Comparison of ENCODE assay signal across 23 cellular contexts in genomic region chr12:60529261-60529660, GRCh38.
"Had no signal": no experiment of that assay in that cellular context is flagged by ENCODE, and none has a peak within 500 bp of the region (broad histone marks: within the 10 kb centered on the region; RNA-seq: fewer than 3 reads in every experiment).

No MANE protein-coding gene starts in this region.

- H3K27ac ChIP-seq: colonic mucosa, coronary artery, dorsolateral prefrontal cortex, epithelial cell of prostate, esophagus squamous epithelium, foreskin keratinocyte, gastrocnemius medialis, gastroesophageal sphincter, heart left ventricle, heart right ventricle had no signal

- H3K36me3 ChIP-seq: colonic mucosa, esophagus squamous epithelium, gastrocnemius medialis, gastroesophageal sphincter, heart left ventricle, heart right ventricle had no signal

- H3K4me1 ChIP-seq: colonic mucosa, esophagus squamous epithelium, foreskin keratinocyte, gastrocnemius medialis, gastroesophageal sphincter, heart left ventricle, heart right ventricle had no signal

- ATAC-seq: effector memory CD8-positive, alpha-beta T cell; esophagus mucosa; foreskin keratinocyte; gastrocnemius medialis; gastroesophageal sphincter; heart left ventricle had no signal

- H3K4me3 ChIP-seq: colonic mucosa, coronary artery, dorsolateral prefrontal cortex, esophagus squamous epithelium, gastrocnemius medialis, gastroesophageal sphincter, heart left ventricle, heart right ventricle had no signal

- H3K9me3 ChIP-seq: colonic mucosa, esophagus squamous epithelium, gastrocnemius medialis, gastroesophageal sphincter had no signal

- H3K27me3 ChIP-seq: colonic mucosa, dorsolateral prefrontal cortex, esophagus squamous epithelium, foreskin keratinocyte, gastrocnemius medialis, gastroesophageal sphincter, heart left ventricle, heart right ventricle had no signal

- DNase-seq: colonic mucosa; cortex of kidney; dermis blood vessel endothelial cell; dorsolateral prefrontal cortex; effector CD4-positive, alpha-beta T cell; effector CD8-positive, alpha-beta T cell; effector memory CD4-positive, alpha-beta T cell; effector memory CD8-positive, alpha-beta T cell; endodermal cell; erythroblast; esophagus squamous epithelium; foreskin fibroblast; foreskin melanocyte; gastrocnemius medialis; glutamatergic neuron; head of caudate nucleus; heart left ventricle; heart right ventricle had no signal
